Comparison of ENCODE assay signal across 15 cellular contexts in genomic region chr1:195637474-195637873, GRCh38.
DNase-seq lines count a peak whose midpoint lies in the region; ATAC-seq and TF ChIP-seq lines count a peak whose summit lies in the region.
"Had no signal": no experiment of that assay in that cellular context is flagged by ENCODE, and none has a peak within 500 bp of the region (broad histone marks: within the 10 kb centered on the region; RNA-seq: fewer than 3 reads in every experiment).

No MANE protein-coding gene starts in this region.

- H3K4me3 ChIP-seq in SJCRH30 (peak overlapping the region; percentile 39), foreskin fibroblast (ENCODE audit: low read depth in 1 of 2, low read length in 2 of 2) (peak overlapping the region in 1 of 2 donors; percentile 6), lower leg skin (ENCODE audit: low read depth, poor library complexity, severe bottlenecking) (no peak overlapping the region)
- H3K4me3 ChIP-seq: upper lobe of left lung had no signal

- peak overlapping the region; percentile 42 for H3K27ac ChIP-seq in SJCRH30
- H3K27ac ChIP-seq: neutrophil, upper lobe of left lung had no signal

- intact Hi-C loops in lower leg skin (cut with DNase I; ENCODE audit: low total_unique reads): no loop called here

- no peak for TF ChIP-seq POLR2A in lower leg skin (IDR thresholded peaks at IDR 0.05)

- H3K27me3 ChIP-seq in SJCRH30: no peaks in the 10 kb centered on the region
- H3K27me3 ChIP-seq: neutrophil, upper lobe of left lung had no signal

- ATAC-seq in GM21367 (IDR thresholded peaks at IDR 0.05; ENCODE audit: unreplicated experiment): no peak
- ATAC-seq: HepG2 had no signal

- DNase-seq in GM04504 (ENCODE audit: low read depth) (peak; percentile 0), NCI-H2171 (lab: John Stamatoyannopoulos, UW) (peak; percentile 21), SJCRH30 (peak in 1 of 2 experiments; percentile 26), foreskin fibroblast (peak; percentile 26 to 61), lower leg skin (ENCODE audit: low spot score in 2 of 2) (no peak)
- DNase-seq in activated CD4-positive, alpha-beta T cell treated with anti-CD3 and anti-CD28 coated beads, Interleukin-2, amount 50 U/mL, for 1 hour: no peak
- DNase-seq: activated B cell treated with CpG ODN at 0.5 μM for 24 hours; activated CD4-positive, alpha-beta memory T cell treated with anti-CD3 and anti-CD28 coated beads for 36 hours; activated gamma-delta T cell treated with Interleukin-2 at 50 U/mL for 16 hours; COR-L47; stimulated activated CD4-positive, alpha-beta T cell treated with anti-CD3 and anti-CD28 coated beads, Interleukin-4, amount 100 ng/mL, for 4 hours; upper lobe of left lung had no signal

- WGBS in lower leg skin, 2 donors: 36 to 41% methylated on average over 5 of the region's 5 CpGs

- TF ChIP-seq CTCF in foreskin fibroblast (IDR thresholded peaks at IDR 0.05; ENCODE audit: low read depth, low read length) (no peak), lower leg skin (IDR thresholded peaks at IDR 0.05) (no peak)

- H3K9me3 ChIP-seq in SJCRH30 (replicated peaks): no peaks in the 10 kb centered on the region
- H3K9me3 ChIP-seq: neutrophil, upper lobe of left lung had no signal

- H3K36me3 ChIP-seq in SJCRH30: no peaks in the 10 kb centered on the region
- H3K36me3 ChIP-seq: neutrophil, upper lobe of left lung had no signal

- H3K4me1 ChIP-seq in SJCRH30: peaks cover 3% of the 10 kb centered on the region; the same call in 1 of the 2 replicates
- H3K4me1 ChIP-seq: upper lobe of left lung had no signal

Comparison
In these comparisons a context has a peak if more than half of its experiments do, and no peak if none do; other contexts are left out.
1. DNase-seq: peak in GM04504 (single experiment), NCI-H2171 (single experiment) and foreskin fibroblast (2 of 2); none in activated CD4-positive, alpha-beta T cell treated with anti-CD3 and anti-CD28 coated beads, Interleukin-2, amount 50 U/mL, for 1 hour (single experiment) and lower leg skin (0 of 2).